12 cellular contexts compared by ENCODE assay signal in the genomic region with DNA sequence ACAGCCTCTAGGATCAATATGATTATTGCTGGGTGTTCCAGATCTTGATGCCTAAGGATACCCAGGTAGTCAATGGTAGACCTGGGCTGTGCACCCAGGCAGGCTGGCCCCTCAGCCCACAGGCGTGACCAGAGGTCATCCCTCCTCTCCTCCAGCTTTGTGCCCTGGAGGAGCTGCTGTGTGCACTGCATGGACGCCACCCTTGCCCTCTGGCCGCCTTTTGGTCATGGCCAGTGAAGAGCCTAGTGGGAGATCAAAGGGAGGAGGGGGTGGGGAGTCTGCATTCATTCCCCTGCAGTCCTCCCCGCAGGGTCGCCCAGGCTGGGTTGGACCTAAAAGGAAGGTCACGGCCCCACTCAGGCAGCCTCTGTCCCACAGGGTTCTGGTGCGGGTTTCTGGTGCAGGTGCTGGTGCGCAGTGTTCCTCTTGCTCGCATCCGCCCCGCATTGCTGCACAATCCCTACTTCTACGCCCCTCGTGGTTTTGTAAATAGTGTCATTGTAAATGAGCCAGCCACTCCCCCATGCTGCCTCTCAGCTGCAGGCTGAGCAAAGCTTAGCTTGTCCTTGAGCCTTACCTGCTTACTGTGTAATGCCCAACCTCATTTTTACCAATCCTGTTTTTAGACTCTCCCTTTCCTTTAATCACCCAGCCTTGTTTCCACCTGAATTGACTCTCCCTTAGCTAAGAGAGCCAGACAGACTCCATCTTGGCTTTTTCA. TPM values are rescaled to one million over a fixed set of nuclear protein-coding genes. Genes with fewer than 3 reads are reported as not detected.
DNase-seq lines count a peak whose midpoint lies in the region; ATAC-seq and TF ChIP-seq lines count a peak whose summit lies in the region.
"Had no signal": no experiment of that assay in that cellular context is flagged by ENCODE, and none has a peak within 500 bp of the region (broad histone marks: within the 10 kb centered on the region; RNA-seq: fewer than 3 reads in every experiment).

No MANE protein-coding gene starts in this region.

- H3K9me3 Mint-ChIP-seq in WTC11: no peaks in the 10 kb centered on the region
- no peaks in the 10 kb centered on the region for H3K9me3 Mint-ChIP-seq in nephron progenitor cell
- H3K9me3 Mint-ChIP-seq: memory B cell had no signal

- DNase-seq in COLO829 (ENCODE audit: low spot score): peak; percentile 28
- DNase-seq in HT-29 (ENCODE audit: low spot score): peak; percentile 74
- peak; percentile 26 for DNase-seq in WTC11 (ENCODE audit: low spot score)
- DNase-seq in nephron progenitor cell: peak; percentile 45
- DNase-seq in NCI-H226: no peak
- no peak for DNase-seq in effector CD8-positive, alpha-beta T cell (lab: John Stamatoyannopoulos, UW)
- no peak for DNase-seq in GM19238 (ENCODE audit: insufficient read length, low spot score)
- DNase-seq in putamen (ENCODE audit: low spot score): no peak
- DNase-seq: activated gamma-delta T cell, MG63, OCI-M1 had no signal

- H3K36me3 Mint-ChIP-seq in WTC11 (no peaks in the 10 kb centered on the region), nephron progenitor cell (ENCODE audit: low read depth) (no peaks in the 10 kb centered on the region)
- H3K36me3 Mint-ChIP-seq: memory B cell had no signal

- no peak for TF ChIP-seq CTCF in WTC11 (IDR thresholded peaks at IDR 0.05)
- TF ChIP-seq CTCF in nephron progenitor cell (IDR thresholded peaks at IDR 0.05): no peak

- H3K27me3 Mint-ChIP-seq in WTC11 (ENCODE audit: low read depth) (no peaks in the 10 kb centered on the region), nephron progenitor cell (ENCODE audit: low read depth, poor library complexity) (peaks cover 2% of the 10 kb centered on the region)

- no peak overlapping the region for H3K27ac Mint-ChIP-seq in WTC11
- H3K27ac Mint-ChIP-seq in nephron progenitor cell: peak overlapping the region; percentile 75
- H3K27ac Mint-ChIP-seq: memory B cell had no signal

- CTCF ChIA-PET in WTC11 (lab: Charles Lee): interaction anchor here (1.9 kb wide), 1 partner anchor 11 kb away, joined by 6 read pairs; no protein-coding TSS in a partner anchor

- POLR2A ChIA-PET in WTC11 (lab: Charles Lee): no interaction called here

- H3K4me3 Mint-ChIP-seq in WTC11: no peak overlapping the region
- H3K4me3 Mint-ChIP-seq in nephron progenitor cell: peak overlapping the region; percentile 40
- H3K4me3 Mint-ChIP-seq: memory B cell had no signal

- ATAC-seq in WTC11: peak; percentile 53

- H3K4me1 Mint-ChIP-seq in WTC11 (peaks cover 40% of the 10 kb centered on the region), nephron progenitor cell (peaks cover 60% of the 10 kb centered on the region)

TF ChIP-seq in WTC11, 78 proteins besides CTCF, POLR2A, EP300 and RAD21 (continues in another document):
- TF ChIP-seq, protein P1, sequence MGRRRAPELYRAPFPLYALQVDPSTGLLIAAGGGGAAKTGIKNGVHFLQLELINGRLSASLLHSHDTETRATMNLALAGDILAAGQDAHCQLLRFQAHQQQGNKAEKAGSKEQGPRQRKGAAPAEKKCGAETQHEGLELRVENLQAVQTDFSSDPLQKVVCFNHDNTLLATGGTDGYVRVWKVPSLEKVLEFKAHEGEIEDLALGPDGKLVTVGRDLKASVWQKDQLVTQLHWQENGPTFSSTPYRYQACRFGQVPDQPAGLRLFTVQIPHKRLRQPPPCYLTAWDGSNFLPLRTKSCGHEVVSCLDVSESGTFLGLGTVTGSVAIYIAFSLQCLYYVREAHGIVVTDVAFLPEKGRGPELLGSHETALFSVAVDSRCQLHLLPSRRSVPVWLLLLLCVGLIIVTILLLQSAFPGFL (CRISPR knock-in tag; IDR thresholded peaks at IDR 0.05; ENCODE audit: borderline replicate concordance): peak; percentile 57; the same call in 1 of the 2 replicates
- TF ChIP-seq GABPB1 (CRISPR knock-in tag; IDR thresholded peaks at IDR 0.05) (peak; percentile 81), FOXP1 (CRISPR knock-in tag; IDR thresholded peaks at IDR 0.05; ENCODE audit: borderline replicate concordance) (0 out of 2 replicates have a peak, but pooled peaks have one; percentile 14), MXD4 (CRISPR knock-in tag; IDR thresholded peaks at IDR 0.05; ENCODE audit: borderline replicate concordance) (peak; percentile 67; the same call in 1 of the 2 replicates), ZNF671 (CRISPR knock-in tag; IDR thresholded peaks at IDR 0.05) (no peak), ZNF396 (CRISPR knock-in tag; IDR thresholded peaks at IDR 0.05; ENCODE audit: borderline replicate concordance) (0 out of 2 replicates have a peak, but pooled peaks have one; percentile 21), JUN (CRISPR knock-in tag; IDR thresholded peaks at IDR 0.05) (no peak)
- TF ChIP-seq, protein P2, sequence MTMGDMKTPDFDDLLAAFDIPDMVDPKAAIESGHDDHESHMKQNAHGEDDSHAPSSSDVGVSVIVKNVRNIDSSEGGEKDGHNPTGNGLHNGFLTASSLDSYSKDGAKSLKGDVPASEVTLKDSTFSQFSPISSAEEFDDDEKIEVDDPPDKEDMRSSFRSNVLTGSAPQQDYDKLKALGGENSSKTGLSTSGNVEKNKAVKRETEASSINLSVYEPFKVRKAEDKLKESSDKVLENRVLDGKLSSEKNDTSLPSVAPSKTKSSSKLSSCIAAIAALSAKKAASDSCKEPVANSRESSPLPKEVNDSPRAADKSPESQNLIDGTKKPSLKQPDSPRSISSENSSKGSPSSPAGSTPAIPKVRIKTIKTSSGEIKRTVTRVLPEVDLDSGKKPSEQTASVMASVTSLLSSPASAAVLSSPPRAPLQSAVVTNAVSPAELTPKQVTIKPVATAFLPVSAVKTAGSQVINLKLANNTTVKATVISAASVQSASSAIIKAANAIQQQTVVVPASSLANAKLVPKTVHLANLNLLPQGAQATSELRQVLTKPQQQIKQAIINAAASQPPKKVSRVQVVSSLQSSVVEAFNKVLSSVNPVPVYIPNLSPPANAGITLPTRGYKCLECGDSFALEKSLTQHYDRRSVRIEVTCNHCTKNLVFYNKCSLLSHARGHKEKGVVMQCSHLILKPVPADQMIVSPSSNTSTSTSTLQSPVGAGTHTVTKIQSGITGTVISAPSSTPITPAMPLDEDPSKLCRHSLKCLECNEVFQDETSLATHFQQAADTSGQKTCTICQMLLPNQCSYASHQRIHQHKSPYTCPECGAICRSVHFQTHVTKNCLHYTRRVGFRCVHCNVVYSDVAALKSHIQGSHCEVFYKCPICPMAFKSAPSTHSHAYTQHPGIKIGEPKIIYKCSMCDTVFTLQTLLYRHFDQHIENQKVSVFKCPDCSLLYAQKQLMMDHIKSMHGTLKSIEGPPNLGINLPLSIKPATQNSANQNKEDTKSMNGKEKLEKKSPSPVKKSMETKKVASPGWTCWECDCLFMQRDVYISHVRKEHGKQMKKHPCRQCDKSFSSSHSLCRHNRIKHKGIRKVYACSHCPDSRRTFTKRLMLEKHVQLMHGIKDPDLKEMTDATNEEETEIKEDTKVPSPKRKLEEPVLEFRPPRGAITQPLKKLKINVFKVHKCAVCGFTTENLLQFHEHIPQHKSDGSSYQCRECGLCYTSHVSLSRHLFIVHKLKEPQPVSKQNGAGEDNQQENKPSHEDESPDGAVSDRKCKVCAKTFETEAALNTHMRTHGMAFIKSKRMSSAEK (CRISPR knock-in tag; IDR thresholded peaks at IDR 0.05; ENCODE audit: borderline replicate concordance): peak; percentile 56; the same call in 1 of the 2 replicates
- TF ChIP-seq, protein P3, sequence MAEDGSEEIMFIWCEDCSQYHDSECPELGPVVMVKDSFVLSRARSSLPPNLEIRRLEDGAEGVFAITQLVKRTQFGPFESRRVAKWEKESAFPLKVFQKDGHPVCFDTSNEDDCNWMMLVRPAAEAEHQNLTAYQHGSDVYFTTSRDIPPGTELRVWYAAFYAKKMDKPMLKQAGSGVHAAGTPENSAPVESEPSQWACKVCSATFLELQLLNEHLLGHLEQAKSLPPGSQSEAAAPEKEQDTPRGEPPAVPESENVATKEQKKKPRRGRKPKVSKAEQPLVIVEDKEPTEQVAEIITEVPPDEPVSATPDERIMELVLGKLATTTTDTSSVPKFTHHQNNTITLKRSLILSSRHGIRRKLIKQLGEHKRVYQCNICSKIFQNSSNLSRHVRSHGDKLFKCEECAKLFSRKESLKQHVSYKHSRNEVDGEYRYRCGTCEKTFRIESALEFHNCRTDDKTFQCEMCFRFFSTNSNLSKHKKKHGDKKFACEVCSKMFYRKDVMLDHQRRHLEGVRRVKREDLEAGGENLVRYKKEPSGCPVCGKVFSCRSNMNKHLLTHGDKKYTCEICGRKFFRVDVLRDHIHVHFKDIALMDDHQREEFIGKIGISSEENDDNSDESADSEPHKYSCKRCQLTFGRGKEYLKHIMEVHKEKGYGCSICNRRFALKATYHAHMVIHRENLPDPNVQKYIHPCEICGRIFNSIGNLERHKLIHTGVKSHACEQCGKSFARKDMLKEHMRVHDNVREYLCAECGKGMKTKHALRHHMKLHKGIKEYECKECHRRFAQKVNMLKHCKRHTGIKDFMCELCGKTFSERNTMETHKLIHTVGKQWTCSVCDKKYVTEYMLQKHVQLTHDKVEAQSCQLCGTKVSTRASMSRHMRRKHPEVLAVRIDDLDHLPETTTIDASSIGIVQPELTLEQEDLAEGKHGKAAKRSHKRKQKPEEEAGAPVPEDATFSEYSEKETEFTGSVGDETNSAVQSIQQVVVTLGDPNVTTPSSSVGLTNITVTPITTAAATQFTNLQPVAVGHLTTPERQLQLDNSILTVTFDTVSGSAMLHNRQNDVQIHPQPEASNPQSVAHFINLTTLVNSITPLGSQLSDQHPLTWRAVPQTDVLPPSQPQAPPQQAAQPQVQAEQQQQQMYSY (CRISPR knock-in tag; IDR thresholded peaks at IDR 0.05): peak; percentile 46; the same call in 1 of the 2 replicates

RNA-seq across cellular contexts. Expression of a gene that starts 55.3 kb away (rescaled TPM):
- total RNA-seq in HT-29 (2014; rRNA removed; shearing (Covaris generic)): 80.3 and 112 TPM in 2 replicates
- total RNA-seq in WTC11 (2021): 197 to 215 TPM (median 210 TPM) in 3 replicates

RNA-seq across cellular contexts. Expression of a gene that starts 57.1 kb away (rescaled TPM):
- 116 and 137 TPM in 2 replicates for total RNA-seq in HT-29 (2014; rRNA removed; shearing (Covaris generic))
- total RNA-seq in WTC11 (2021): 29.3 to 32.1 TPM (median 31.3 TPM) in 3 replicates

Comparison
In these comparisons a context has a peak if more than half of its experiments do, and no peak if none do; other contexts are left out.
1. DNase-seq: peak in COLO829 (single experiment), HT-29 (single experiment), WTC11 (single experiment) and nephron progenitor cell (single experiment); none in NCI-H226 (single experiment), effector CD8-positive, alpha-beta T cell (single experiment), GM19238 (single experiment) and putamen (single experiment).